Comparison of ENCODE assay signal across 25 cellular contexts in the genomic region with DNA sequence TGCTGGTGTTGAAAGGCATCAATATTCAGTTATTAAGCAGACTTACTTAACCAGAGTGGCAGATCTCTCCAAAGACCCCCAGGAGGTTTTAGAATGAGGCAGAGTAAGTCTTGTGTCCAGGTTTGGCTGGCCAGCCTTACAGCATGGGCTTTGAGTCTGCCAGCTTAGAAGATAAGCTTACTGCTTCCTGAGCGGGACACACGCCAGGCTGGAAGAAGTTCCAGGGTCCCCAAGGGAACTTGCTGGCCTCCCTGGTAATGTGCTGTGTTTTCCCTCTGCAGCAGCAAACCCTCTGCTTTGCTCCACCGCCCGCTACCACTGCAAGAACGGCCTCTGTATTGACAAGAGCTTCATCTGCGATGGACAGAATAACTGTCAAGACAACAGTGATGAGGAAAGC.
A peak's percentile ranks its signal among the peaks of the same experiment; 100 is the strongest.
DNase-seq lines count a peak whose midpoint lies in the region; ATAC-seq and TF ChIP-seq lines count a peak whose summit lies in the region.
"Had no signal": no experiment of that assay in that cellular context is flagged by ENCODE, and none has a peak within 500 bp of the region (broad histone marks: within the 10 kb centered on the region; RNA-seq: fewer than 3 reads in every experiment).

No MANE protein-coding gene starts in this region.

- peaks cover 5% of the 10 kb centered on the region for H3K36me3 ChIP-seq in neural progenitor cell

- H3K79me2 ChIP-seq in neural progenitor cell (ENCODE audit: low read depth), result peaks cover 11% of the 10 kb centered on the region

- H3K4me1 ChIP-seq in neural progenitor cell, result peaks cover 17% of the 10 kb centered on the region
- H3K4me1 ChIP-seq: sigmoid colon had no signal

- no peaks in the 10 kb centered on the region for H4K20me1 ChIP-seq in neural progenitor cell (ENCODE audit: low read depth)

- no peaks in the 10 kb centered on the region for H3K27me3 ChIP-seq in neural progenitor cell
- H3K27me3 ChIP-seq: sigmoid colon had no signal

- H3K27me3 Mint-ChIP-seq in neural progenitor cell (ENCODE audit: insufficient read depth, low read depth) (no peaks in the 10 kb centered on the region), T-helper 17 cell (peaks cover 28% of the 10 kb centered on the region)
- H3K27me3 Mint-ChIP-seq: type B pancreatic cell had no signal

- peak overlapping the region; percentile 56 for H3K27ac ChIP-seq in neural progenitor cell
- H3K27ac ChIP-seq: sigmoid colon had no signal

- H3K4me3 Mint-ChIP-seq in neural progenitor cell, result no peak overlapping the region
- H3K4me3 Mint-ChIP-seq in T-helper 17 cell, result no peak overlapping the region
- H3K4me3 Mint-ChIP-seq: activated T-cell treated with anti-CD3 and anti-CD28 coated beads, Interleukin-2, amount 50 U/mL, for 72 hours; CD4-positive, CD25-positive, alpha-beta regulatory T cell; mesothelial cell of epicardium; naive thymus-derived CD4-positive, alpha-beta T cell; type B pancreatic cell had no signal

- no peak overlapping the region for H2AFZ ChIP-seq in neural progenitor cell (replicated peaks)

- no peak overlapping the region for H3K4me3 ChIP-seq in fibroblast of the aortic adventitia (ENCODE audit: low read depth, low read length)
- H3K4me3 ChIP-seq in neural progenitor cell, result no peak overlapping the region
- H3K4me3 ChIP-seq: sigmoid colon had no signal

- H3K27ac Mint-ChIP-seq in neural progenitor cell (no peak overlapping the region), T-helper 17 cell (no peak overlapping the region)
- H3K27ac Mint-ChIP-seq: activated T-cell treated with anti-CD3 and anti-CD28 coated beads, Interleukin-2, amount 50 U/mL, for 72 hours; CD4-positive, CD25-positive, alpha-beta regulatory T cell; mesothelial cell of epicardium; naive thymus-derived CD4-positive, alpha-beta T cell; type B pancreatic cell had no signal

- H3K9me3 ChIP-seq in neural progenitor cell (ENCODE audit: low read depth), result no peaks in the 10 kb centered on the region
- no peaks in the 10 kb centered on the region for H3K9me3 ChIP-seq in T-helper 17 cell (ENCODE audit: control insufficient read depth, low read length, poor library complexity, severe bottlenecking)

- peak; percentile 67 for DNase-seq in D341Med (ENCODE audit: low spot score)
- DNase-seq in OCI-M1 (lab: John Stamatoyannopoulos, UW), result peak; percentile 14
- DNase-seq in fibroblast of the aortic adventitia (ENCODE audit: low read depth), result peak; percentile 48
- no peak for DNase-seq in neural progenitor cell (ENCODE audit: low spot score)
- DNase-seq in T-helper 17 cell, result no peak
- no peak for DNase-seq in DMS114 treated with DMSO at 0.1 percent for 48 hours (lab: John Stamatoyannopoulos, UW; ENCODE audit: unreplicated experiment)
- DNase-seq in central memory CD4-positive, alpha-beta T cell, result no peak
- DNase-seq: activated CD4-positive, alpha-beta T cell treated with anti-CD3 and anti-CD28 coated beads for 48 hours; activated naive CD4-positive, alpha-beta T cell treated with Interleukin-2 at 50 U/mL for 16 hours; activated T-cell treated with anti-CD3 and anti-CD28 coated beads, Interleukin-2, amount 50 U/mL, for 72 hours; amygdala; CD4-positive, CD25-positive, alpha-beta regulatory T cell; dermis blood vessel endothelial cell; DMS153; KG1; left colon; MM.1S; naive thymus-derived CD4-positive, alpha-beta T cell; NCI-H1417 treated with DMSO at 0.1 percent for 48 hours; NCI-H2107; NCI-H524; sigmoid colon had no signal

- H3K4me1 Mint-ChIP-seq in neural progenitor cell (peaks cover 5% of the 10 kb centered on the region), T-helper 17 cell (no peaks in the 10 kb centered on the region)
- H3K4me1 Mint-ChIP-seq: CD4-positive, CD25-positive, alpha-beta regulatory T cell; naive thymus-derived CD4-positive, alpha-beta T cell had no signal

- peaks cover 33% of the 10 kb centered on the region for H3K36me3 Mint-ChIP-seq in neural progenitor cell
- H3K36me3 Mint-ChIP-seq in T-helper 17 cell (ENCODE audit: low read depth), result peaks cover 2% of the 10 kb centered on the region
- H3K36me3 Mint-ChIP-seq: CD4-positive, CD25-positive, alpha-beta regulatory T cell; naive thymus-derived CD4-positive, alpha-beta T cell had no signal

- TF ChIP-seq CTCF in fibroblast of the aortic adventitia (IDR thresholded peaks at IDR 0.05; ENCODE audit: insufficient read depth, low read length), result no peak
- TF ChIP-seq CTCF in neural progenitor cell (IDR thresholded peaks at IDR 0.05), result no peak

- peaks cover 13% of the 10 kb centered on the region for H3K9me3 Mint-ChIP-seq in neural progenitor cell
- H3K9me3 Mint-ChIP-seq: type B pancreatic cell had no signal

- no peak overlapping the region for H3K4me2 ChIP-seq in neural progenitor cell

- no peak for ATAC-seq in GM18519 (IDR thresholded peaks at IDR 0.05; ENCODE audit: low FRiP score, unreplicated experiment)
- ATAC-seq in T-helper 17 cell, result no peak
- ATAC-seq: activated T-cell treated with anti-CD3 and anti-CD28 coated beads, Interleukin-2, amount 50 U/mL, for 72 hours; left colon; naive thymus-derived CD4-positive, alpha-beta T cell had no signal

- H3K9ac ChIP-seq in neural progenitor cell, result no peak overlapping the region

- H3F3A ChIP-seq in neural progenitor cell (ENCODE audit: low read depth), result peaks cover 15% of the 10 kb centered on the region

Comparison
In these comparisons a context has a peak if more than half of its experiments do, and no peak if none do; other contexts are left out.
1. DNase-seq: peak in D341Med (single experiment), OCI-M1 (single experiment) and fibroblast of the aortic adventitia (single experiment); none in neural progenitor cell (single experiment), T-helper 17 cell (0 of 3), DMS114 treated with DMSO at 0.1 percent for 48 hours (single experiment) and central memory CD4-positive, alpha-beta T cell (single experiment).